In genomic region chr17:36034127-36034526, GRCh38 we compare ENCODE assay signal across 17 cellular contexts. TPM values are rescaled to one million over a fixed set of nuclear protein-coding genes. Genes with fewer than 3 reads are reported as not detected.
DNase-seq lines count a peak whose midpoint lies in the region; ATAC-seq and TF ChIP-seq lines count a peak whose summit lies in the region.
"Had no signal": no experiment of that assay in that cellular context is flagged by ENCODE, and none has a peak within 500 bp of the region (broad histone marks: within the 10 kb centered on the region; RNA-seq: fewer than 3 reads in every experiment).

No MANE protein-coding gene starts in this region.

- H3K4me3 Mint-ChIP-seq in activated B cell treated with CpG ODN at 0.5 μM for 24 hours (no peak overlapping the region), Caco-2 (ENCODE audit: unreplicated experiment) (no peak overlapping the region)
- H3K4me3 Mint-ChIP-seq: activated CD4-positive, alpha-beta T cell treated with anti-CD3 and anti-CD28 coated beads for 36 hours; activated naive CD4-positive, alpha-beta T cell treated with anti-CD3 and anti-CD28 coated beads for 36 hours; CD8-positive, alpha-beta memory T cell; T-helper 1 cell treated with Interleukin-12 subunit alpha and Interleukin-12 subunit beta and Interleukin-4 antibody, amounts not matched to agents 30 μg/mL and 1 μg/mL, for 36 hours had no signal

- no peaks in the 10 kb centered on the region for H3K9me3 Mint-ChIP-seq in activated B cell treated with CpG ODN at 0.5 μM for 24 hours
- H3K9me3 Mint-ChIP-seq in Caco-2 (ENCODE audit: unreplicated experiment) = no peaks in the 10 kb centered on the region
- H3K9me3 Mint-ChIP-seq: activated naive CD4-positive, alpha-beta T cell treated with anti-CD3 and anti-CD28 coated beads for 36 hours; CD8-positive, alpha-beta memory T cell; T-helper 1 cell treated with Interleukin-12 subunit alpha and Interleukin-12 subunit beta and Interleukin-4 antibody, amounts not matched to agents 30 μg/mL and 1 μg/mL, for 36 hours had no signal

- POLR2A ChIA-PET in activated B cell treated with CpG ODN at 0.5 μM for 24 hours (lab: Charles Lee) (interaction anchor here (1.8 kb wide), 1 partner anchor 56 kb away, joined by 4 read pairs; the partner anchor contains the start of gene CCL3), Caco-2 (lab: Charles Lee) (interaction anchor here (0.6 kb wide), 1 partner anchor 60 kb away, joined by 3 read pairs; no protein-coding TSS in a partner anchor)

- CTCF ChIA-PET in activated B cell treated with CpG ODN at 0.5 μM for 24 hours (lab: Charles Lee) (no interaction called here), Caco-2 (lab: Charles Lee) (no interaction called here)

- peak overlapping the region in 7 of 11 experiments; percentile 25 to 87 (median 82); a peak in 15 of 22 replicates for H3K27ac ChIP-seq in BLaER1 treated with 17β-estradiol and CSF1 and Interleukin-3, amounts not matched to agents 10 nM and 100 nM
- H3K27ac ChIP-seq in WERI-Rb-1 = no peak overlapping the region
- H3K27ac ChIP-seq: left lung, parathyroid adenoma, skin epidermis had no signal

- H3K27me3 Mint-ChIP-seq in activated B cell treated with CpG ODN at 0.5 μM for 24 hours = peaks cover 12% of the 10 kb centered on the region
- H3K27me3 Mint-ChIP-seq in Caco-2 (ENCODE audit: insufficient read depth, unreplicated experiment) = peaks cover 12% of the 10 kb centered on the region

- no peaks in the 10 kb centered on the region for H3K36me3 ChIP-seq in BLaER1 treated with 17β-estradiol and CSF1 and Interleukin-3, amounts not matched to agents 10 nM and 100 nM
- H3K36me3 ChIP-seq in Caco-2 (ENCODE audit: control insufficient read depth, insufficient read depth, low read length) (no peaks in the 10 kb centered on the region), WERI-Rb-1 (no peaks in the 10 kb centered on the region)
- H3K36me3 ChIP-seq: left lung had no signal

- peaks cover 23% of the 10 kb centered on the region for H3K4me1 Mint-ChIP-seq in activated B cell treated with CpG ODN at 0.5 μM for 24 hours
- peaks cover 10% of the 10 kb centered on the region for H3K4me1 Mint-ChIP-seq in Caco-2 (ENCODE audit: low read depth, unreplicated experiment)
- H3K4me1 Mint-ChIP-seq: activated CD4-positive, alpha-beta T cell treated with anti-CD3 and anti-CD28 coated beads for 36 hours; CD8-positive, alpha-beta memory T cell had no signal

- peak overlapping the region in 10 of 11 experiments; percentile 1 to 89 (median 70); a peak in 17 of 22 replicates for H3K4me2 ChIP-seq in BLaER1 treated with 17β-estradiol and CSF1 and Interleukin-3, amounts not matched to agents 10 nM and 100 nM

- no peaks in the 10 kb centered on the region for H4K20me1 ChIP-seq in BLaER1 treated with 17β-estradiol and CSF1 and Interleukin-3, amounts not matched to agents 10 nM and 100 nM

- no peak for TF ChIP-seq CTCF in activated B cell treated with CpG ODN at 0.5 μM for 24 hours (IDR thresholded peaks at IDR 0.05)
- TF ChIP-seq CTCF in Caco-2 (IDR thresholded peaks at IDR 0.05; ENCODE audit: insufficient read depth in 1 of 2, low read depth in 1 of 2, low read length in 1 of 2, severe bottlenecking in 1 of 2, unreplicated experiment in 1 of 2) = no peak
- no peak for TF ChIP-seq CTCF in WERI-Rb-1 (IDR thresholded peaks at IDR 0.05; ENCODE audit: low read depth, low read length)

- peak; percentile 96 for ATAC-seq in activated B cell treated with CpG ODN at 0.5 μM for 24 hours (ENCODE audit: low read depth)
- ATAC-seq: activated CD4-positive, alpha-beta T cell treated with anti-CD3 and anti-CD28 coated beads for 36 hours; left lung had no signal

- intact Hi-C loops in activated B cell treated with CpG ODN at 0.5 μM for 24 hours (cut with micrococcal nuclease) = loop anchor here (1.0 to 5.0 kb wide), 2 partner anchors 42 to 56 kb away; partner anchors contain the start of gene CCL3
- intact Hi-C loops in Caco-2 (cut with micrococcal nuclease; ENCODE audit: unreplicated experiment) = no loop called here

- peaks cover 15 to 65% (median 46%) of the 10 kb centered on the region in 10 experiments; a peak in 18 of 20 replicates for H3K4me1 ChIP-seq in BLaER1 treated with 17β-estradiol and CSF1 and Interleukin-3, amounts not matched to agents 10 nM and 100 nM
- no peaks in the 10 kb centered on the region for H3K4me1 ChIP-seq in Caco-2
- H3K4me1 ChIP-seq: left lung, parathyroid adenoma had no signal

- H3K27me3 ChIP-seq in BLaER1 treated with 17β-estradiol and CSF1 and Interleukin-3, amounts not matched to agents 10 nM and 100 nM = no peaks in the 10 kb centered on the region
- H3K27me3 ChIP-seq in Caco-2 (replicated peaks; ENCODE audit: control insufficient read depth, insufficient read depth, low read length) (no peaks in the 10 kb centered on the region; the same call in none of the 2 replicates), WERI-Rb-1 (ENCODE audit: insufficient read depth, low read depth, severe bottlenecking) (no peaks in the 10 kb centered on the region)
- H3K27me3 ChIP-seq: left lung had no signal

- peak overlapping the region; percentile 6 for H3K27ac Mint-ChIP-seq in activated B cell treated with CpG ODN at 0.5 μM for 24 hours
- no peak overlapping the region for H3K27ac Mint-ChIP-seq in Caco-2 (ENCODE audit: unreplicated experiment)
- H3K27ac Mint-ChIP-seq: activated CD4-positive, alpha-beta T cell treated with anti-CD3 and anti-CD28 coated beads for 36 hours; activated naive CD4-positive, alpha-beta T cell treated with anti-CD3 and anti-CD28 coated beads for 36 hours; CD8-positive, alpha-beta memory T cell; T-helper 1 cell treated with Interleukin-12 subunit alpha and Interleukin-12 subunit beta and Interleukin-4 antibody, amounts not matched to agents 30 μg/mL and 1 μg/mL, for 36 hours had no signal

- peak overlapping the region in 6 of 11 experiments; percentile 15 to 66 (median 47); a peak in 9 of 22 replicates for H3K9ac ChIP-seq in BLaER1 treated with 17β-estradiol and CSF1 and Interleukin-3, amounts not matched to agents 10 nM and 100 nM
- H3K9ac ChIP-seq: parathyroid adenoma had no signal

- DNase-seq in MV-4-11 (lab: John Stamatoyannopoulos, UW) (peak; percentile 97), activated B cell treated with CpG ODN at 0.5 μM for 24 hours (no peak), DMS53 (lab: John Stamatoyannopoulos, UW) (no peak), Caco-2 (no peak), WERI-Rb-1 (no peak)
- DNase-seq: activated CD4-positive, alpha-beta T cell treated with anti-CD3 and anti-CD28 coated beads for 36 hours; activated CD8-positive, alpha-beta memory T cell treated with anti-CD3 and anti-CD28 coated beads, Interleukin-2, amount 50 U/mL, for 4 hours; activated naive CD4-positive, alpha-beta T cell treated with anti-CD3 and anti-CD28 coated beads for 36 hours; CD8-positive, alpha-beta memory T cell; foreskin melanocyte; H7; left lung had no signal

- H3K9me3 ChIP-seq in BLaER1 treated with 17β-estradiol and CSF1 and Interleukin-3, amounts not matched to agents 10 nM and 100 nM (replicated peaks in 1 of 11) = no peaks in the 10 kb centered on the region
- no peaks in the 10 kb centered on the region for H3K9me3 ChIP-seq in Caco-2
- H3K9me3 ChIP-seq in WERI-Rb-1 (ENCODE audit: severe bottlenecking) = no peaks in the 10 kb centered on the region
- H3K9me3 ChIP-seq: left lung had no signal

- H3K4me3 ChIP-seq in BLaER1 treated with 17β-estradiol and CSF1 and Interleukin-3, amounts not matched to agents 10 nM and 100 nM = peak overlapping the region in 1 of 10 experiments; percentile 18; a peak in 1 of 20 replicates
- H3K4me3 ChIP-seq in Caco-2 (ENCODE audit: low read depth, low read length) (no peak overlapping the region), WERI-Rb-1 (ENCODE audit: low read depth, low read length) (no peak overlapping the region)
- H3K4me3 ChIP-seq: left lung, skin epidermis had no signal

- H3K36me3 Mint-ChIP-seq in activated B cell treated with CpG ODN at 0.5 μM for 24 hours (ENCODE audit: low read depth) (no peaks in the 10 kb centered on the region), Caco-2 (ENCODE audit: insufficient read depth, unreplicated experiment) (no peaks in the 10 kb centered on the region)
- H3K36me3 Mint-ChIP-seq: CD8-positive, alpha-beta memory T cell had no signal

- no TSS peak for BruUV-seq in Caco-2 (replicated peaks; lab: Mats Ljungman, UMichigan)

RNA-seq across cellular contexts. Expression of gene CCL23, which starts 16.4 kb away (rescaled TPM):
- total RNA-seq in activated B cell treated with CpG ODN at 0.5 μM for 24 hours (not detected in 2 replicates), Caco-2 (2022) (not detected in 2 replicates)
- total RNA-seq: A673; activated CD4-positive, alpha-beta T cell treated with anti-CD3 and anti-CD28 coated beads for 36 hours; activated naive CD4-positive, alpha-beta T cell treated with anti-CD3 and anti-CD28 coated beads for 36 hours; H7 had no signal

RNA-seq across cellular contexts. Expression of gene CCL18, which starts 29.9 kb away (rescaled TPM):
- total RNA-seq in activated B cell treated with CpG ODN at 0.5 μM for 24 hours (not detected in 2 replicates), Caco-2 (2022) (not detected in 2 replicates)
- total RNA-seq: A673; activated CD4-positive, alpha-beta T cell treated with anti-CD3 and anti-CD28 coated beads for 36 hours; activated naive CD4-positive, alpha-beta T cell treated with anti-CD3 and anti-CD28 coated beads for 36 hours; CD8-positive, alpha-beta memory T cell; H7 had no signal

RNA-seq across cellular contexts. Expression of gene CCL15, which starts 32.8 kb away (rescaled TPM):
- total RNA-seq in activated B cell treated with CpG ODN at 0.5 μM for 24 hours = not detected in 2 replicates
- total RNA-seq in Caco-2 (2022) = 0.30 and 0.52 TPM in 2 replicates
- total RNA-seq: A673; activated CD4-positive, alpha-beta T cell treated with anti-CD3 and anti-CD28 coated beads for 36 hours; activated naive CD4-positive, alpha-beta T cell treated with anti-CD3 and anti-CD28 coated beads for 36 hours; CD8-positive, alpha-beta memory T cell; H7 had no signal

RNA-seq across cellular contexts. Expression of gene CCL14, which starts 47.6 kb away (rescaled TPM):
- total RNA-seq in activated B cell treated with CpG ODN at 0.5 μM for 24 hours = not detected in 2 replicates
- total RNA-seq in Caco-2 (2022) = not detected in 2 replicates
- total RNA-seq: A673; activated CD4-positive, alpha-beta T cell treated with anti-CD3 and anti-CD28 coated beads for 36 hours; activated naive CD4-positive, alpha-beta T cell treated with anti-CD3 and anti-CD28 coated beads for 36 hours; CD8-positive, alpha-beta memory T cell; H7 had no signal

RNA-seq across cellular contexts. Expression of gene CCL16, which starts 52.8 kb away (rescaled TPM):
- total RNA-seq in activated B cell treated with CpG ODN at 0.5 μM for 24 hours = not detected in 2 replicates
- not detected in 2 replicates for total RNA-seq in Caco-2 (2022)
- total RNA-seq: A673; activated CD4-positive, alpha-beta T cell treated with anti-CD3 and anti-CD28 coated beads for 36 hours; activated naive CD4-positive, alpha-beta T cell treated with anti-CD3 and anti-CD28 coated beads for 36 hours; CD8-positive, alpha-beta memory T cell; H7; left lung had no signal
